Comparison of ENCODE assay signal across 13 cellular contexts in the genomic region with DNA sequence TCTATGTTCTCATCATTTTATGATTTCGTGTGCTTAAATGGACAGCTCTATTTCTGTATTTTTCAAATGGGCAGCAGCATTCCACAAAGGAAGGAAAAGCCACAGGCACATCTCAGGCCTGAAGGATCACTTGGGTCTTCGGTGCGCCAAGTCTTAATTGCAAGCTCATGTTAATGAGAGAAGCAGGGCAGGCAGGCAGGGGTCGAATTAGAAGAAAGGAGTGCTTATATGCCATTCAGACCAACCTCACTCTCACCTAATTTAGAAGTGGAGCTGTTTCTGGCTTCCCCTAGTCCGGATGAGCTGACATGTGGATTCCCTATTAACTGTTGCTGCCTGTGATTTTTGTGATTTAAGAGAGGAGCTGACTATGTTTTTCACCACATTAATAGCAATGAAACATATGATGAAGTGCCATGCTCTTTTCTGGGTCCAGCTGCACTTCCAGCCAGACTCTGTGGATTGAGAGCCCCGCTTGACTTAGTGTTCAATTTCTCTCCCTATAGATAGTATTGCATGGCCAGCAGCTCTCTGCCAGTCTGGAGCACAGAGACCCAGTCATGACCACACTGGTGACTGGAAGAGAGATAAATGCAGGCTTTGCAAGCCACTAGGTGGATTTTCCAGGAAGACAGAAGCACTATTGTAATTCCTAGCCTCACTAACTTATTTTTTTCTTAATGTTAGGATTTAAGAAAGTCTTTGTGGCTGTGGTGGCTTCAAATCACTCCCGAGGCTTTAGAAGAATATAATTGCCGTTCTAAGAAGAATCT.
"Had no signal": no experiment of that assay in that cellular context is flagged by ENCODE, and none has a peak within 500 bp of the region (broad histone marks: within the 10 kb centered on the region; RNA-seq: fewer than 3 reads in every experiment).

No MANE protein-coding gene starts in this region.

- H3K27ac ChIP-seq: esophagus squamous epithelium, thyroid gland had no signal

- FAIRE-seq: colon, urothelium cell line had no signal

- H3K4me1 ChIP-seq: esophagus squamous epithelium, thyroid gland had no signal

- DNase-seq: activated CD4-positive, alpha-beta memory T cell treated with anti-CD3 and anti-CD28 coated beads for 36 hours; activated effector memory CD4-positive, alpha-beta T cell treated with Interleukin-2 at 50 U/mL for 16 hours; activated T-cell treated with anti-CD3 and anti-CD28 coated beads, Interleukin-2, amount 50 U/mL, for 24 hours; esophagus squamous epithelium; glutamatergic neuron; stimulated activated CD4-positive, alpha-beta T cell treated with anti-CD3 and anti-CD28 coated beads, Interleukin-4, amount 100 ng/mL, for 1 hour; stimulated activated naive B cell treated with anti-CD40 and anti-IgM and Interleukin-4, amounts not matched to agents 10 μg/mL and 1 μg/mL and 100 μg/mL, for 72 hours; T-cell; T1000; thyroid gland had no signal

- H3K4me3 ChIP-seq: esophagus squamous epithelium, thyroid gland had no signal

- H3K27me3 ChIP-seq: esophagus squamous epithelium, thyroid gland had no signal

- ATAC-seq: stimulated activated naive B cell treated with anti-CD40 and anti-IgM and Interleukin-4, amounts not matched to agents 10 μg/mL and 1 μg/mL and 100 μg/mL, for 72 hours; T-cell had no signal

- H3K4me1 Mint-ChIP-seq: activated naive CD4-positive, alpha-beta T cell treated with anti-CD3 and anti-CD28 coated beads, Interleukin-2, amount 50 U/mL, for 24 hours; stimulated activated naive B cell treated with anti-CD40 and anti-IgM and Interleukin-4, amounts not matched to agents 10 μg/mL and 1 μg/mL and 100 μg/mL, for 72 hours; T-cell had no signal

- H3K4me3 Mint-ChIP-seq: activated CD4-positive, alpha-beta memory T cell treated with anti-CD3 and anti-CD28 coated beads for 36 hours; activated naive CD4-positive, alpha-beta T cell treated with anti-CD3 and anti-CD28 coated beads, Interleukin-2, amount 50 U/mL, for 24 hours; activated T-cell treated with anti-CD3 and anti-CD28 coated beads, Interleukin-2, amount 50 U/mL, for 24 hours; stimulated activated naive B cell treated with anti-CD40 and anti-IgM and Interleukin-4, amounts not matched to agents 10 μg/mL and 1 μg/mL and 100 μg/mL, for 72 hours; T-cell had no signal

- H3K36me3 Mint-ChIP-seq: activated CD4-positive, alpha-beta memory T cell treated with anti-CD3 and anti-CD28 coated beads for 36 hours; activated naive CD4-positive, alpha-beta T cell treated with anti-CD3 and anti-CD28 coated beads, Interleukin-2, amount 50 U/mL, for 24 hours; stimulated activated naive B cell treated with anti-CD40 and anti-IgM and Interleukin-4, amounts not matched to agents 10 μg/mL and 1 μg/mL and 100 μg/mL, for 72 hours; T-cell had no signal

- H3K36me3 ChIP-seq: esophagus squamous epithelium, thyroid gland had no signal

- H3K9me3 Mint-ChIP-seq: activated naive CD4-positive, alpha-beta T cell treated with anti-CD3 and anti-CD28 coated beads, Interleukin-2, amount 50 U/mL, for 24 hours had no signal

- H3K27ac Mint-ChIP-seq: activated CD4-positive, alpha-beta memory T cell treated with anti-CD3 and anti-CD28 coated beads for 36 hours; activated naive CD4-positive, alpha-beta T cell treated with anti-CD3 and anti-CD28 coated beads, Interleukin-2, amount 50 U/mL, for 24 hours; activated T-cell treated with anti-CD3 and anti-CD28 coated beads, Interleukin-2, amount 50 U/mL, for 24 hours; stimulated activated naive B cell treated with anti-CD40 and anti-IgM and Interleukin-4, amounts not matched to agents 10 μg/mL and 1 μg/mL and 100 μg/mL, for 72 hours; T-cell had no signal

- H3K27me3 Mint-ChIP-seq: activated CD4-positive, alpha-beta memory T cell treated with anti-CD3 and anti-CD28 coated beads for 36 hours; activated naive CD4-positive, alpha-beta T cell treated with anti-CD3 and anti-CD28 coated beads, Interleukin-2, amount 50 U/mL, for 24 hours; activated T-cell treated with anti-CD3 and anti-CD28 coated beads, Interleukin-2, amount 50 U/mL, for 24 hours; stimulated activated naive B cell treated with anti-CD40 and anti-IgM and Interleukin-4, amounts not matched to agents 10 μg/mL and 1 μg/mL and 100 μg/mL, for 72 hours; T-cell had no signal

- H3K9me3 ChIP-seq: esophagus squamous epithelium, thyroid gland had no signal
